In the genomic region with DNA sequence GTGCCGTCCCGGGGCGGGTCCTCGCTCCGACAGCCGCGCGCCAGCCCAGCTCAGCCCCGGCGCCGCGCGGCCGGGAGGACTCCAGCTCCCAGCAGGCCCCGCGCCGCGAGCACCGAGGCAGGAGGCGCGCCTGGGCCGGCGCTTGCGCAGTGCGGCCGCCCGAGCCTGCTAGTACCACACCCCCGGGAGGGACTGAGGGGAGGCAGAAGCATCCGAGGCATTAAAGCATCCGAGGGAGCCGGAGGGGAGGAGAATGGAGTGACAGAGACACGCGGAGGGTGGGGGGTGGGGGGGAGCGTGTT, we compare ENCODE assay signal across 8 cellular contexts. TPM values are rescaled to one million over a fixed set of nuclear protein-coding genes. Genes with fewer than 3 reads are reported as not detected.
DNase-seq lines count a peak whose midpoint lies in the region; ATAC-seq and TF ChIP-seq lines count a peak whose summit lies in the region.

A gene (plus strand): TSS at position 205 of the 302 bp plus-strand sequence. CDS start 347 bp downstream, outside the sequence.

- H3K9me3 ChIP-seq in parathyroid adenoma (ENCODE audit: control insufficient read depth, low read length) (no peaks in the 10 kb centered on the region), tibial artery (no peaks in the 10 kb centered on the region)

- ATAC-seq in HG02678 (IDR thresholded peaks at IDR 0.05; ENCODE audit: unreplicated experiment) = peak; percentile 73
- peak; percentile 84 for ATAC-seq in activated naive CD8-positive, alpha-beta T cell treated with anti-CD3 and anti-CD28 coated beads, Interleukin-2, amount 50 U/mL, for 24 hours
- peak; percentile 93 for ATAC-seq in Right ventricle myocardium superior (ENCODE audit: poor library complexity)

- H3K4me1 ChIP-seq in parathyroid adenoma (peaks cover 1% of the 10 kb centered on the region), tibial artery (peaks cover 0 to 38% (median 24%) of the 10 kb centered on the region in 4 donors)

- H3K4me3 ChIP-seq in GM12864 (ENCODE audit: low read depth, low read length) (peak within 1 kb of the TSS; percentile 78), parathyroid adenoma (ENCODE audit: low read depth, low read length) (peak within 1 kb of the TSS; percentile 89), tibial artery (peak within 1 kb of the TSS; percentile 87 to 97)

- no peaks in the 10 kb centered on the region for H3K36me3 Mint-ChIP-seq in activated naive CD8-positive, alpha-beta T cell treated with anti-CD3 and anti-CD28 coated beads, Interleukin-2, amount 50 U/mL, for 24 hours (ENCODE audit: low read depth)

- H3K9me3 Mint-ChIP-seq in activated naive CD8-positive, alpha-beta T cell treated with anti-CD3 and anti-CD28 coated beads, Interleukin-2, amount 50 U/mL, for 24 hours = no peaks in the 10 kb centered on the region

- H2AFZ ChIP-seq in parathyroid adenoma = peak within 1 kb of the TSS; percentile 83

- TF ChIP-seq CTCF in GM12864 (IDR thresholded peaks at IDR 0.05; ENCODE audit: low read depth, low read length, missing control alignments) = no peak
- TF ChIP-seq CTCF in parathyroid adenoma (IDR thresholded peaks at IDR 0.05) = no peak
- TF ChIP-seq CTCF in tibial artery (IDR thresholded peaks at IDR 0.05) = no peak

- H3K27ac Mint-ChIP-seq in activated naive CD8-positive, alpha-beta T cell treated with anti-CD3 and anti-CD28 coated beads, Interleukin-2, amount 50 U/mL, for 24 hours = peak within 1 kb of the TSS; percentile 96

- no peaks in the 10 kb centered on the region for H3K27me3 ChIP-seq in parathyroid adenoma (ENCODE audit: control insufficient read depth, insufficient read depth, low read length)
- no peaks in the 10 kb centered on the region for H3K27me3 ChIP-seq in tibial artery

- no peaks in the 10 kb centered on the region for H3K36me3 ChIP-seq in parathyroid adenoma (ENCODE audit: control insufficient read depth, insufficient read depth, low read length)
- no peaks in the 10 kb centered on the region for H3K36me3 ChIP-seq in tibial artery

- peak within 1 kb of the TSS; percentile 90 for H3K27ac ChIP-seq in parathyroid adenoma
- peak within 1 kb of the TSS; percentile 87 to 90 for H3K27ac ChIP-seq in tibial artery

- H3K9ac ChIP-seq in parathyroid adenoma = peak within 1 kb of the TSS; percentile 31

- peak within 1 kb of the TSS; percentile 66 for H3K4me2 ChIP-seq in parathyroid adenoma (ENCODE audit: low read length)

- peaks cover 17% of the 10 kb centered on the region for H3K79me2 ChIP-seq in parathyroid adenoma

- peak within 1 kb of the TSS; percentile 97 for H3K4me3 Mint-ChIP-seq in activated naive CD8-positive, alpha-beta T cell treated with anti-CD3 and anti-CD28 coated beads, Interleukin-2, amount 50 U/mL, for 24 hours

- intact Hi-C loops in Right ventricle myocardium superior (cut with DNase I) (loop anchor here (5.0 kb wide), 2 partner anchors 110 to 210 kb away; no protein-coding TSS in a partner anchor), tibial artery (cut with DNase I; ENCODE audit: low total_unique reads) (loop anchor here (5.0 to 10.0 kb wide), 3 partner anchors 110 to 207 kb away; no protein-coding TSS in a partner anchor)

- H3K4me1 Mint-ChIP-seq in activated naive CD8-positive, alpha-beta T cell treated with anti-CD3 and anti-CD28 coated beads, Interleukin-2, amount 50 U/mL, for 24 hours = peaks cover 47% of the 10 kb centered on the region

- DNase-seq in GM12864 (ENCODE audit: low read depth) (peak; percentile 92), NCI-H128 (lab: John Stamatoyannopoulos, UW; ENCODE audit: unreplicated experiment) (peak; percentile 80), SW480 (ENCODE audit: low spot score) (peak; percentile 90), Right ventricle myocardium superior (peak; percentile 97), tibial artery (peak; percentile 97 to 98)
- peak; percentile 94 for DNase-seq in activated naive CD8-positive, alpha-beta T cell treated with anti-CD3 and anti-CD28 coated beads, Interleukin-2, amount 50 U/mL, for 24 hours

- H3K27me3 Mint-ChIP-seq in activated naive CD8-positive, alpha-beta T cell treated with anti-CD3 and anti-CD28 coated beads, Interleukin-2, amount 50 U/mL, for 24 hours = no peaks in the 10 kb centered on the region

RNA-seq across cellular contexts. Expression of the gene that starts here (rescaled TPM):
- total RNA-seq in Right ventricle myocardium superior = 47.6 TPM

Comparison
In these comparisons a context has a peak if more than half of its experiments do, and no peak if none do; other contexts are left out.
1. Peak in every context shown above with its lines: DNase-seq, ATAC-seq, H3K4me3 ChIP-seq and H3K27ac ChIP-seq.